ENCODE assay signal across 10 cellular contexts in the genomic region with DNA sequence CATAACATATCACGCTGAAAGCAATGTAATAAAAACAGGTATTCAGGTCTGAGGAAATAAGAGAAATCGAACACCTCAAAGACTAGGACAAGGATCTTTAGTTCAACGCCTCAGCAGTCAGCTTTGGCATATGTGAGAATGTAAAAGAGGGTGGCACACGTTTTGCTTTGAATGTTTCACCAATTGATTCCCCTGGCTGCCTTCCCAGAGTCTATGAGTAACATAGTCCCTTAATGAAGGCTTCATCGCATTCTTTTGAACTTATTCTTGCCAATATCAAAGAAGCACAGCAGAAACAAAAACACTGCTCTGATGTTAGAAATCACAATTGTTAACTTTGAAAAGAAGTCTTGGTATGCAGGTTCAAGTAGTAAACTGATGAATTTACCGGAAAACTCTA.
A peak's percentile ranks its signal among the peaks of the same experiment; 100 is the strongest.
DNase-seq lines count a peak whose midpoint lies in the region; TF ChIP-seq lines count a peak whose summit lies in the region.
"Had no signal": no experiment of that assay in that cellular context is flagged by ENCODE, and none has a peak within 500 bp of the region (broad histone marks: within the 10 kb centered on the region; RNA-seq: fewer than 3 reads in every experiment).

No MANE protein-coding gene starts in this region.

- peak; percentile 88 for DNase-seq in HS-5 (ENCODE audit: low read depth)
- peak; percentile 83 for DNase-seq in glomerular visceral epithelial cell (ENCODE audit: extremely low spot score)
- peak; percentile 38 for DNase-seq in superior temporal gyrus (ENCODE audit: extremely low spot score)
- no peak for DNase-seq in BE2C
- no peak for DNase-seq in nephron progenitor cell
- no peak for DNase-seq in posterior cingulate gyrus
- DNase-seq: left ventricle myocardium superior, NCI-H2081 treated with DMSO at 0.1 percent for 48 hours had no signal

- no peak overlapping the region for H3K4me3 ChIP-seq in BE2C (ENCODE audit: low read depth, low read length)
- H3K4me3 ChIP-seq: dorsolateral prefrontal cortex had no signal

- no peaks in the 10 kb centered on the region for H3K4me1 ChIP-seq in BE2C

- TF ChIP-seq CTCF in VCaP (conservative IDR thresholded peaks at IDR 0.05): no peak; the same call in 1 of the 2 replicates
- no peak for TF ChIP-seq CTCF in BE2C (IDR thresholded peaks at IDR 0.05; ENCODE audit: low read depth, low read length)
- TF ChIP-seq CTCF in nephron progenitor cell (IDR thresholded peaks at IDR 0.05): no peak

- H3K9me3 Mint-ChIP-seq in nephron progenitor cell: no peaks in the 10 kb centered on the region

- no peaks in the 10 kb centered on the region for H3K36me3 Mint-ChIP-seq in nephron progenitor cell (ENCODE audit: low read depth)

- no peaks in the 10 kb centered on the region for H3K36me3 ChIP-seq in BE2C

- H3K27ac Mint-ChIP-seq in nephron progenitor cell: no peak overlapping the region

- intact Hi-C loops in posterior cingulate gyrus (cut with DNase I): no loop called here

- no peaks in the 10 kb centered on the region for H3K27me3 Mint-ChIP-seq in nephron progenitor cell (ENCODE audit: low read depth, poor library complexity)

- H3K4me1 Mint-ChIP-seq in nephron progenitor cell: peaks cover 10% of the 10 kb centered on the region

- H3K4me3 Mint-ChIP-seq in nephron progenitor cell: no peak overlapping the region

- H3K9me3 ChIP-seq in BE2C: no peaks in the 10 kb centered on the region

- H3K27ac ChIP-seq in VCaP: peak overlapping the region; percentile 67
- H3K27ac ChIP-seq: dorsolateral prefrontal cortex had no signal

- no peaks in the 10 kb centered on the region for H3K27me3 ChIP-seq in BE2C
- H3K27me3 ChIP-seq: dorsolateral prefrontal cortex had no signal

Comparison
In these comparisons a context has a peak if more than half of its experiments do, and no peak if none do; other contexts are left out.
1. DNase-seq: peak in HS-5 (single experiment), glomerular visceral epithelial cell (single experiment) and superior temporal gyrus (single experiment); none in BE2C (single experiment), nephron progenitor cell (single experiment) and posterior cingulate gyrus (0 of 10).